1 cellular context compared by ENCODE assay signal in the genomic region with DNA sequence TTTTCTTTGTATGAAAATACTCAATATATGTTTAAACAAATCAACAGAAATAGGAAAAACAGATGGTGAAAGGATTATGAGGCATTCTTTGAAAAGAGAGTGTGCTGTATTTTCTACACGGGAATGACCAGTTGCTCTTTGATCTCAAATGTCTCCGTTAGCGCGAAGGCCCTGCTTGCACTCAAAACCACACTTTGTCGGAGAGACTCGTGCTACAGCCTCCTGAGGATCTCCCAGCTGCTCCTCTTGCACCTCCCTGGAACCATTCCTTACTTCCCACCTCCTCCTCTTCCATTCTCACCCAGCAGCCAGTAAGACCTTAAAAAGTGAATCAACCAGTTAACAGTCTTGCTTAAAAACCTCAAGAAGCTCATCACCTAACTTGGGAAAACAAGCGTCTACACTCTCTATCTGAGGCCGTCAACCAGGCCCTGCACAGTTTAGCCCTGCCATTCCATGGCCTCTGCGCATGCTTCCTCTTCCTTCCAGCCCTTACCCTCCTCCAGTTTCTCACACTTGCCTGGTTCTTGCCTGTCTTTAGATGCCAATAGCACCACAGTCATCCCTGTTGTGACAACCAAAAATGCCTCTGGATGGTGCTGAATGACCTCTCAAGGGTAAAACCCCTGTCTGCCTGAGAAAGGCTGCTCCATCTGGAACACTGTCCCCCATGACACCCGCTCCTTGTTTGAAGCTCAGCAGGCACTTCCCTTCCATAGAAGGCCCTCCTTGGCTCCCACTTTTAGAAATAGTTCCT.
TF ChIP-seq lines count a peak whose summit lies in the region.

No MANE protein-coding gene starts in this region.

TF ChIP-seq in GM23338, 12 proteins besides CTCF, POLR2A, EP300 and RAD21:
- TF ChIP-seq ETS1 (IDR thresholded peaks at IDR 0.05) (no peak), ZNF114 (CRISPR knock-in tag; IDR thresholded peaks at IDR 0.05) (no peak), STAT1 (IDR thresholded peaks at IDR 0.05; ENCODE audit: unreplicated experiment) (no peak), EZH2phosphoT487 (IDR thresholded peaks at IDR 0.05; ENCODE audit: unreplicated experiment) (no peak), POLR2AphosphoS5 (IDR thresholded peaks at IDR 0.05; ENCODE audit: low read depth) (no peak), EZH2 (IDR thresholded peaks at IDR 0.05; ENCODE audit: low read depth, unreplicated experiment) (no peak), ZNF462 (CRISPR knock-in tag; IDR thresholded peaks at IDR 0.05) (no peak), ZNF331 (CRISPR knock-in tag; IDR thresholded peaks at IDR 0.05; ENCODE audit: low read depth) (no peak), JUNB (IDR thresholded peaks at IDR 0.05; ENCODE audit: unreplicated experiment) (no peak), REST (IDR thresholded peaks at IDR 0.05; ENCODE audit: unreplicated experiment) (no peak), NANOG (IDR thresholded peaks at IDR 0.05; ENCODE audit: borderline replicate concordance) (no peak), CREB1 (CRISPR knock-in tag; IDR thresholded peaks at IDR 0.05; ENCODE audit: low read depth) (no peak)
TF ChIP-seq in GM23338: peak in this region for 0.
